In the genomic region with DNA sequence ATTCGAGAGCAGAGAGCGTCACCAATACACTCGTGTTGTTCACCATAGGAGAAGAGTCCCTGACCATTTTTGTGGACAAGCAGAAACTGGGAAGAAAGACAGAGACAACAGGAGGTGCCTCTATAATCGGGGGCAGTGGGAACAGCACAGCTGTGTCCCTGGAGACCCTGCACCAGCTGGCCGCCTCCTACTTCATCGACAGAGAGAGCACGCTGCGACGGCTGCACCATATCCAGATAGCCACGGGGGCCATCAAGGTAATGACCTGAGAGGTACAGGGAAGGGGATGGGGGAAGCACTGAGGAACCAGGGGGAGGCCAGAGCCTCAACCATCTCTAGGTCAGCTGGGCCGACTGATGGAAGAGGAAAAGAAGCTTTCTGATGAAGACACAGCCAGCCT, we compare ENCODE assay signal across 2 cellular contexts.
TF ChIP-seq lines count a peak whose summit lies in the region.

No MANE protein-coding gene starts in this region.

TF ChIP-seq in HEK293, 187 proteins besides CTCF, POLR2A, EP300 and RAD21:
- TF ChIP-seq, protein P1, sequence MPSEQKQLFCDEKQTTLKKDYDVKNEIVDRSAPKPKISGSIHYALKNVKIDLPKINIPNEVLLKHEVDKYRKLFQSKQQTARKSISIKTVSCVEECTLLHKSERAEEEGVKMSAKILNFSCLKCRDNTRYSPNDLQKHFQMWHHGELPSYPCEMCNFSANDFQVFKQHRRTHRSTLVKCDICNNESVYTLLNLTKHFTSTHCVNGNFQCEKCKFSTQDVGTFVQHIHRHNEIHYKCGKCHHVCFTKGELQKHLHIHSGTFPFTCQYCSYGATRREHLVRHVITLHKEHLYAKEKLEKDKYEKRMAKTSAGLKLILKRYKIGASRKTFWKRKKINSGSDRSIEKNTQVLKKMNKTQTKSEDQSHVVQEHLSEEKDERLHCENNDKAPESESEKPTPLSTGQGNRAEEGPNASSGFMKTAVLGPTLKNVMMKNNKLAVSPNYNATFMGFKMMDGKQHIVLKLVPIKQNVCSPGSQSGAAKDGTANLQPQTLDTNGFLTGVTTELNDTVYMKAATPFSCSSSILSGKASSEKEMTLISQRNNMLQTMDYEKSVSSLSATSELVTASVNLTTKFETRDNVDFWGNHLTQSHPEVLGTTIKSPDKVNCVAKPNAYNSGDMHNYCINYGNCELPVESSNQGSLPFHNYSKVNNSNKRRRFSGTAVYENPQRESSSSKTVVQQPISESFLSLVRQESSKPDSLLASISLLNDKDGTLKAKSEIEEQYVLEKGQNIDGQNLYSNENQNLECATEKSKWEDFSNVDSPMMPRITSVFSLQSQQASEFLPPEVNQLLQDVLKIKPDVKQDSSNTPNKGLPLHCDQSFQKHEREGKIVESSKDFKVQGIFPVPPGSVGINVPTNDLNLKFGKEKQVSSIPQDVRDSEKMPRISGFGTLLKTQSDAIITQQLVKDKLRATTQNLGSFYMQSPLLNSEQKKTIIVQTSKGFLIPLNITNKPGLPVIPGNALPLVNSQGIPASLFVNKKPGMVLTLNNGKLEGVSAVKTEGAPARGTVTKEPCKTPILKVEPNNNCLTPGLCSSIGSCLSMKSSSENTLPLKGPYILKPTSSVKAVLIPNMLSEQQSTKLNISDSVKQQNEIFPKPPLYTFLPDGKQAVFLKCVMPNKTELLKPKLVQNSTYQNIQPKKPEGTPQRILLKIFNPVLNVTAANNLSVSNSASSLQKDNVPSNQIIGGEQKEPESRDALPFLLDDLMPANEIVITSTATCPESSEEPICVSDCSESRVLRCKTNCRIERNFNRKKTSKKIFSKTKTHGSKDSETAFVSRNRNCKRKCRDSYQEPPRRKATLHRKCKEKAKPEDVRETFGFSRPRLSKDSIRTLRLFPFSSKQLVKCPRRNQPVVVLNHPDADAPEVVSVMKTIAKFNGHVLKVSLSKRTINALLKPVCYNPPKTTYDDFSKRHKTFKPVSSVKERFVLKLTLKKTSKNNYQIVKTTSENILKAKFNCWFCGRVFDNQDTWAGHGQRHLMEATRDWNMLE (tag by site-specific recombination; conservative IDR thresholded peaks at IDR 0.05; ENCODE audit: low read depth): no peak
- TF ChIP-seq ZNF623 (tag by site-specific recombination; IDR thresholded peaks at IDR 0.05) (no peak), ZNF24 (tag by site-specific recombination; IDR thresholded peaks at IDR 0.05) (no peak), ZNF660 (tag by site-specific recombination; IDR thresholded peaks at IDR 0.05) (no peak), ZNF701 (tag by site-specific recombination; IDR thresholded peaks at IDR 0.05) (no peak), ZNF214 (tag by site-specific recombination; IDR thresholded peaks at IDR 0.05; ENCODE audit: borderline replicate concordance) (no peak), ZNF155 (tag by site-specific recombination; IDR thresholded peaks at IDR 0.05) (no peak), ZNF404 (tag by site-specific recombination; IDR thresholded peaks at IDR 0.05) (no peak), WT1 (tag by site-specific recombination; IDR thresholded peaks at IDR 0.05) (no peak), GFI1B (tag by site-specific recombination; IDR thresholded peaks at IDR 0.05) (no peak), ZNF394 (tag by site-specific recombination; IDR thresholded peaks at IDR 0.05; ENCODE audit: borderline replicate concordance) (no peak), ZSCAN23 (tag by site-specific recombination; IDR thresholded peaks at IDR 0.05) (no peak), ZNF140 (tag by site-specific recombination; IDR thresholded peaks at IDR 0.05) (no peak)
- TF ChIP-seq, protein P2, sequence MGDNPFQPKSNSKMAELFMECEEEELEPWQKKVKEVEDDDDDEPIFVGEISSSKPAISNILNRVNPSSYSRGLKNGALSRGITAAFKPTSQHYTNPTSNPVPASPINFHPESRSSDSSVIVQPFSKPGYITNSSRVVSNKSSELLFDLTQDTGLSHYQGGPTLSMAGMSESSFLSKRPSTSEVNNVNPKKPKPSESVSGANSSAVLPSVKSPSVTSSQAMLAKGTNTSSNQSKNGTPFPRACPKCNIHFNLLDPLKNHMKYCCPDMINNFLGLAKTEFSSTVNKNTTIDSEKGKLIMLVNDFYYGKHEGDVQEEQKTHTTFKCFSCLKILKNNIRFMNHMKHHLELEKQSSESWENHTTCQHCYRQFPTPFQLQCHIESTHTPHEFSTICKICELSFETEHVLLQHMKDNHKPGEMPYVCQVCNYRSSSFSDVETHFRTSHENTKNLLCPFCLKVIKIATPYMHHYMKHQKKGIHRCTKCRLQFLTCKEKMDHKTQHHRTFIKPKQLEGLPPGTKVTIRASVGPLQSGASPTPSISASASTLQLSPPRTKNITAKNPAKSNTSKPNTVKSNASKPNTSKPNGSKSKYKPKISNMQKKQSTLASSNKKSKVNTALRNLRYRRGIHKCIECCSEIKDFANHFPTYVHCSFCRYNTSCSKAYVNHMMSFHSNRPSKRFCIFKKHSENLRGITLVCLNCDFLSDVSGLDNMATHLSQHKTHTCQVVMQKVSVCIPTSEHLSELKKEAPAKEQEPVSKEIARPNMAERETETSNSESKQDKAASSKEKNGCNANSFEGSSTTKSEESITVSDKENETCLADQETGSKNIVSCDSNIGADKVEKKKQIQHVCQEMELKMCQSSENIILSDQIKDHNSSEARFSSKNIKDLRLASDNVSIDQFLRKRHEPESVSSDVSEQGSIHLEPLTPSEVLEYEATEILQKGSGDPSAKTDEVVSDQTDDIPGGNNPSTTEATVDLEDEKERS (tag by site-specific recombination; IDR thresholded peaks at IDR 0.05): no peak
TF ChIP-seq in HEK293: peak in this region for 0.

TF ChIP-seq in SK-N-SH treated with all-trans-retinoic acid at 6 μM for 48 hours, 23 proteins besides CTCF, POLR2A, EP300 and RAD21 (continued from another document):
- TF ChIP-seq, protein P3, sequence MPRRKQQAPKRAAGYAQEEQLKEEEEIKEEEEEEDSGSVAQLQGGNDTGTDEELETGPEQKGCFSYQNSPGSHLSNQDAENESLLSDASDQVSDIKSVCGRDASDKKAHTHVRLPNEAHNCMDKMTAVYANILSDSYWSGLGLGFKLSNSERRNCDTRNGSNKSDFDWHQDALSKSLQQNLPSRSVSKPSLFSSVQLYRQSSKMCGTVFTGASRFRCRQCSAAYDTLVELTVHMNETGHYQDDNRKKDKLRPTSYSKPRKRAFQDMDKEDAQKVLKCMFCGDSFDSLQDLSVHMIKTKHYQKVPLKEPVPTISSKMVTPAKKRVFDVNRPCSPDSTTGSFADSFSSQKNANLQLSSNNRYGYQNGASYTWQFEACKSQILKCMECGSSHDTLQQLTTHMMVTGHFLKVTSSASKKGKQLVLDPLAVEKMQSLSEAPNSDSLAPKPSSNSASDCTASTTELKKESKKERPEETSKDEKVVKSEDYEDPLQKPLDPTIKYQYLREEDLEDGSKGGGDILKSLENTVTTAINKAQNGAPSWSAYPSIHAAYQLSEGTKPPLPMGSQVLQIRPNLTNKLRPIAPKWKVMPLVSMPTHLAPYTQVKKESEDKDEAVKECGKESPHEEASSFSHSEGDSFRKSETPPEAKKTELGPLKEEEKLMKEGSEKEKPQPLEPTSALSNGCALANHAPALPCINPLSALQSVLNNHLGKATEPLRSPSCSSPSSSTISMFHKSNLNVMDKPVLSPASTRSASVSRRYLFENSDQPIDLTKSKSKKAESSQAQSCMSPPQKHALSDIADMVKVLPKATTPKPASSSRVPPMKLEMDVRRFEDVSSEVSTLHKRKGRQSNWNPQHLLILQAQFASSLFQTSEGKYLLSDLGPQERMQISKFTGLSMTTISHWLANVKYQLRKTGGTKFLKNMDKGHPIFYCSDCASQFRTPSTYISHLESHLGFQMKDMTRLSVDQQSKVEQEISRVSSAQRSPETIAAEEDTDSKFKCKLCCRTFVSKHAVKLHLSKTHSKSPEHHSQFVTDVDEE (CRISPR knock-in tag; IDR thresholded peaks at IDR 0.05): no peak
- TF ChIP-seq, protein P4, sequence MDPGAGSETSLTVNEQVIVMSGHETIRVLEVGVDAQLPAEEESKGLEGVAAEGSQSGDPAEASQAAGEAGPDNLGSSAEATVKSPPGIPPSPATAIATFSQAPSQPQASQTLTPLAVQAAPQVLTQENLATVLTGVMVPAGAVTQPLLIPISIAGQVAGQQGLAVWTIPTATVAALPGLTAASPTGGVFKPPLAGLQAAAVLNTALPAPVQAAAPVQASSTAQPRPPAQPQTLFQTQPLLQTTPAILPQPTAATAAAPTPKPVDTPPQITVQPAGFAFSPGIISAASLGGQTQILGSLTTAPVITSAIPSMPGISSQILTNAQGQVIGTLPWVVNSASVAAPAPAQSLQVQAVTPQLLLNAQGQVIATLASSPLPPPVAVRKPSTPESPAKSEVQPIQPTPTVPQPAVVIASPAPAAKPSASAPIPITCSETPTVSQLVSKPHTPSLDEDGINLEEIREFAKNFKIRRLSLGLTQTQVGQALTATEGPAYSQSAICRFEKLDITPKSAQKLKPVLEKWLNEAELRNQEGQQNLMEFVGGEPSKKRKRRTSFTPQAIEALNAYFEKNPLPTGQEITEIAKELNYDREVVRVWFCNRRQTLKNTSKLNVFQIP (CRISPR knock-in tag; IDR thresholded peaks at IDR 0.05; ENCODE audit: borderline replicate concordance, low read depth): no peak
- TF ChIP-seq SNAI2 (CRISPR knock-in tag; IDR thresholded peaks at IDR 0.05): no peak
- no peak for TF ChIP-seq TOX (CRISPR knock-in tag; IDR thresholded peaks at IDR 0.05; ENCODE audit: borderline replicate concordance)
- TF ChIP-seq, protein P5, sequence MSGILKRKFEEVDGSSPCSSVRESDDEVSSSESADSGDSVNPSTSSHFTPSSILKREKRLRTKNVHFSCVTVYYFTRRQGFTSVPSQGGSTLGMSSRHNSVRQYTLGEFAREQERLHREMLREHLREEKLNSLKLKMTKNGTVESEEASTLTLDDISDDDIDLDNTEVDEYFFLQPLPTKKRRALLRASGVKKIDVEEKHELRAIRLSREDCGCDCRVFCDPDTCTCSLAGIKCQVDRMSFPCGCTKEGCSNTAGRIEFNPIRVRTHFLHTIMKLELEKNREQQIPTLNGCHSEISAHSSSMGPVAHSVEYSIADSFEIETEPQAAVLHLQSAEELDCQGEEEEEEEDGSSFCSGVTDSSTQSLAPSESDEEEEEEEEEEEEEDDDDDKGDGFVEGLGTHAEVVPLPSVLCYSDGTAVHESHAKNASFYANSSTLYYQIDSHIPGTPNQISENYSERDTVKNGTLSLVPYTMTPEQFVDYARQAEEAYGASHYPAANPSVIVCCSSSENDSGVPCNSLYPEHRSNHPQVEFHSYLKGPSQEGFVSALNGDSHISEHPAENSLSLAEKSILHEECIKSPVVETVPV (CRISPR knock-in tag; IDR thresholded peaks at IDR 0.05): no peak
- no peak for TF ChIP-seq ISL1 (CRISPR knock-in tag; IDR thresholded peaks at IDR 0.05)
- no peak for TF ChIP-seq ZNF70 (CRISPR knock-in tag; IDR thresholded peaks at IDR 0.05)
- TF ChIP-seq TCF4 (CRISPR knock-in tag; IDR thresholded peaks at IDR 0.05; ENCODE audit: borderline replicate concordance): no peak
- TF ChIP-seq RARB (CRISPR knock-in tag; IDR thresholded peaks at IDR 0.05): no peak
- no peak for TF ChIP-seq OSR1 (CRISPR knock-in tag; IDR thresholded peaks at IDR 0.05)
